17 cellular contexts compared by ENCODE assay signal in genomic region chr3:184537885-184538599, GRCh38.
"Had no signal": no experiment of that assay in that cellular context is flagged by ENCODE, and none has a peak within 500 bp of the region (broad histone marks: within the 10 kb centered on the region; RNA-seq: fewer than 3 reads in every experiment).

No MANE protein-coding gene starts in this region.

- H3K4me1 Mint-ChIP-seq: activated CD4-positive, alpha-beta T cell treated with anti-CD3 and anti-CD28 coated beads, Interleukin-2, amount 10 ng/mL, durations not matched to agents 7 days and 5 days had no signal

- H3K27ac ChIP-seq: brain microvascular endothelial cell, gastrocnemius medialis, heart left ventricle, prostate gland, spleen, thoracic aorta, upper lobe of right lung had no signal

- H3K4me3 Mint-ChIP-seq: activated CD4-positive, alpha-beta T cell treated with anti-CD3 and anti-CD28 coated beads, Interleukin-2, amount 10 ng/mL, durations not matched to agents 7 days and 5 days; activated T-helper 17 cell treated with anti-CD3 and anti-CD28 coated beads, Interleukin-2, amount 50 U/mL, for 72 hours; naive thymus-derived CD4-positive, alpha-beta T cell; stimulated activated naive CD8-positive, alpha-beta T cell treated with anti-CD3 and anti-CD28 coated beads, Interleukin-15, amount 100 ng/mL, for 72 hours had no signal

- H3K4me1 ChIP-seq: gastrocnemius medialis, heart left ventricle, prostate gland, upper lobe of right lung had no signal

- H3K9me3 ChIP-seq: gastrocnemius medialis, heart left ventricle, prostate gland, spleen, thoracic aorta, upper lobe of right lung had no signal

- DNase-seq: activated CD4-positive, alpha-beta T cell treated with anti-CD3 and anti-CD28 coated beads, Interleukin-2, amount 10 ng/mL, durations not matched to agents 7 days and 5 days; activated naive CD4-positive, alpha-beta T cell treated with Interleukin-2 at 50 U/mL for 16 hours; brain microvascular endothelial cell; cortex of kidney; effector memory CD4-positive, alpha-beta T cell; gastrocnemius medialis; naive thymus-derived CD4-positive, alpha-beta T cell; nucleus accumbens; stimulated activated naive CD8-positive, alpha-beta T cell treated with anti-CD3 and anti-CD28 coated beads, Interleukin-15, amount 100 ng/mL, for 72 hours; upper lobe of right lung had no signal

- H3K36me3 ChIP-seq: brain microvascular endothelial cell, gastrocnemius medialis, heart left ventricle, prostate gland, spleen, thoracic aorta, upper lobe of right lung had no signal

- H3K9me3 Mint-ChIP-seq: activated CD4-positive, alpha-beta T cell treated with anti-CD3 and anti-CD28 coated beads, Interleukin-2, amount 10 ng/mL, durations not matched to agents 7 days and 5 days; activated T-helper 17 cell treated with anti-CD3 and anti-CD28 coated beads, Interleukin-2, amount 50 U/mL, for 72 hours; naive thymus-derived CD4-positive, alpha-beta T cell; stimulated activated naive CD8-positive, alpha-beta T cell treated with anti-CD3 and anti-CD28 coated beads, Interleukin-15, amount 100 ng/mL, for 72 hours had no signal

- H3K4me3 ChIP-seq: gastrocnemius medialis, heart left ventricle, prostate gland, spleen, thoracic aorta, upper lobe of right lung had no signal

- H3K27ac Mint-ChIP-seq: activated CD4-positive, alpha-beta T cell treated with anti-CD3 and anti-CD28 coated beads, Interleukin-2, amount 10 ng/mL, durations not matched to agents 7 days and 5 days; activated T-helper 17 cell treated with anti-CD3 and anti-CD28 coated beads, Interleukin-2, amount 50 U/mL, for 72 hours; stimulated activated naive CD8-positive, alpha-beta T cell treated with anti-CD3 and anti-CD28 coated beads, Interleukin-15, amount 100 ng/mL, for 72 hours had no signal

- H3K36me3 Mint-ChIP-seq: naive thymus-derived CD4-positive, alpha-beta T cell had no signal

- ATAC-seq: activated T-helper 17 cell treated with anti-CD3 and anti-CD28 coated beads, Interleukin-2, amount 50 U/mL, for 72 hours; gastrocnemius medialis; left colon; naive thymus-derived CD4-positive, alpha-beta T cell; sciatic nerve; stimulated activated naive CD8-positive, alpha-beta T cell treated with anti-CD3 and anti-CD28 coated beads, Interleukin-15, amount 100 ng/mL, for 72 hours; upper lobe of right lung had no signal
